In genomic region chr11:15641191-15641810, GRCh38 we compare ENCODE assay signal across 1 cellular context.
TF ChIP-seq lines count a peak whose summit lies in the region.

No MANE protein-coding gene starts in this region.

TF ChIP-seq in GM12878, 131 proteins besides CTCF, POLR2A, EP300 and RAD21 (continued from another document):
- TF ChIP-seq, protein P1, sequence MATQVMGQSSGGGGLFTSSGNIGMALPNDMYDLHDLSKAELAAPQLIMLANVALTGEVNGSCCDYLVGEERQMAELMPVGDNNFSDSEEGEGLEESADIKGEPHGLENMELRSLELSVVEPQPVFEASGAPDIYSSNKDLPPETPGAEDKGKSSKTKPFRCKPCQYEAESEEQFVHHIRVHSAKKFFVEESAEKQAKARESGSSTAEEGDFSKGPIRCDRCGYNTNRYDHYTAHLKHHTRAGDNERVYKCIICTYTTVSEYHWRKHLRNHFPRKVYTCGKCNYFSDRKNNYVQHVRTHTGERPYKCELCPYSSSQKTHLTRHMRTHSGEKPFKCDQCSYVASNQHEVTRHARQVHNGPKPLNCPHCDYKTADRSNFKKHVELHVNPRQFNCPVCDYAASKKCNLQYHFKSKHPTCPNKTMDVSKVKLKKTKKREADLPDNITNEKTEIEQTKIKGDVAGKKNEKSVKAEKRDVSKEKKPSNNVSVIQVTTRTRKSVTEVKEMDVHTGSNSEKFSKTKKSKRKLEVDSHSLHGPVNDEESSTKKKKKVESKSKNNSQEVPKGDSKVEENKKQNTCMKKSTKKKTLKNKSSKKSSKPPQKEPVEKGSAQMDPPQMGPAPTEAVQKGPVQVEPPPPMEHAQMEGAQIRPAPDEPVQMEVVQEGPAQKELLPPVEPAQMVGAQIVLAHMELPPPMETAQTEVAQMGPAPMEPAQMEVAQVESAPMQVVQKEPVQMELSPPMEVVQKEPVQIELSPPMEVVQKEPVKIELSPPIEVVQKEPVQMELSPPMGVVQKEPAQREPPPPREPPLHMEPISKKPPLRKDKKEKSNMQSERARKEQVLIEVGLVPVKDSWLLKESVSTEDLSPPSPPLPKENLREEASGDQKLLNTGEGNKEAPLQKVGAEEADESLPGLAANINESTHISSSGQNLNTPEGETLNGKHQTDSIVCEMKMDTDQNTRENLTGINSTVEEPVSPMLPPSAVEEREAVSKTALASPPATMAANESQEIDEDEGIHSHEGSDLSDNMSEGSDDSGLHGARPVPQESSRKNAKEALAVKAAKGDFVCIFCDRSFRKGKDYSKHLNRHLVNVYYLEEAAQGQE (IDR thresholded peaks at IDR 0.05; ENCODE audit: low read depth, low read length), result no peak
- TF ChIP-seq IRF3 (IDR thresholded peaks at IDR 0.05) (no peak), TCF12 (IDR thresholded peaks at IDR 0.05; ENCODE audit: low read depth, low read length) (no peak), HSF1 (IDR thresholded peaks at IDR 0.05; ENCODE audit: low read depth, low read length) (no peak), RUNX3 (IDR thresholded peaks at IDR 0.05; ENCODE audit: low read length) (no peak), MEF2A (IDR thresholded peaks at IDR 0.05; ENCODE audit: insufficient read depth, low read depth, low read length) (no peak), CBX3 (IDR thresholded peaks at IDR 0.05; ENCODE audit: borderline replicate concordance, low read depth) (no peak)
TF ChIP-seq in GM12878: peak in this region for 0.
